ENCODE assay signal across 8 cellular contexts in genomic region chr22:37831472-37831871, GRCh38. TPM values are rescaled to one million over a fixed set of nuclear protein-coding genes. Genes with fewer than 3 reads are reported as not detected.
"Had no signal": no experiment of that assay in that cellular context is flagged by ENCODE, and none has a peak within 500 bp of the region (broad histone marks: within the 10 kb centered on the region; RNA-seq: fewer than 3 reads in every experiment).

No MANE protein-coding gene starts in this region.

- H2AFZ ChIP-seq: GM23248 had no signal

- H3K27ac ChIP-seq: GM23248 had no signal

- H3K4me3 ChIP-seq: GM23248 had no signal

- H3K9ac ChIP-seq: GM23248 had no signal

- FAIRE-seq: HTR-8/SVneo had no signal

- DNase-seq: GM23248, GOT3, H9, HCEC 1CT had no signal

RNA-seq across cellular contexts. Expression of gene GALR3, which starts 8.3 kb away (rescaled TPM):
- total RNA-seq: GM23248, H4, HT-29 had no signal
- polyA plus RNA-seq: GM23248, IgD-negative memory B cell had no signal
